In the genomic region with DNA sequence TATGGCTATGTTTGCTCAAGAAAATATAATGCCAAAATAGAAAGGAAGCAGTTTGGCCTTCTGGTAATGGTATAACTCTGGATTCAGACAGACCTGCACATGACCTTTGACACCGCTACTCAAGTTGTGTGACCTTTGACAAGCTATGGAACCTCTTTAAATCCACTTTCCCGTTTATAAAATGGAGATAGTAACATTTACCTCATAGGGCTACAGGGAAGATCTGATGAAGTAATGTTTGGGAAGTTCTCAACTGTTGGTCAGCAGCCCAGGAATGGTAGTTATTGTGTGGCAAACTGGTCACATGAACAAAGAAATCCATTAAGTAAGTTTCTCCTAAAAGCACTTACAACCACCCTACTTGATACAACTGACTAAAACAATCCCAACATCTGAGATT, we compare ENCODE assay signal across 13 cellular contexts.
DNase-seq lines count a peak whose midpoint lies in the region; ATAC-seq and TF ChIP-seq lines count a peak whose summit lies in the region.
"Had no signal": no experiment of that assay in that cellular context is flagged by ENCODE, and none has a peak within 500 bp of the region (broad histone marks: within the 10 kb centered on the region; RNA-seq: fewer than 3 reads in every experiment).

No MANE protein-coding gene starts in this region.

- no peaks in the 10 kb centered on the region for H3K36me3 ChIP-seq in colonic mucosa
- H3K36me3 ChIP-seq in right lobe of liver, result no peaks in the 10 kb centered on the region
- H3K36me3 ChIP-seq in subcutaneous abdominal adipose tissue (ENCODE audit: control insufficient read depth in 5 of 5, insufficient read depth in 5 of 5, low read length in 5 of 5), result no peaks in the 10 kb centered on the region
- H3K36me3 ChIP-seq: SJCRH30 had no signal

- CTCF ChIA-PET in activated naive CD4-positive, alpha-beta T cell treated with anti-CD3 and anti-CD28 coated beads for 36 hours (lab: Charles Lee), result interaction anchor here (0.6 to 1.0 kb wide), 2 partner anchors 59 to 203 kb away, joined by 3 to 4 read pairs; no protein-coding TSS in a partner anchor

- H3K4me3 ChIP-seq in colonic mucosa (no peak overlapping the region), right lobe of liver (peak overlapping the region in 1 of 3 donors; percentile 6), subcutaneous abdominal adipose tissue (ENCODE audit: low read depth in 1 of 5, low read length in 5 of 5) (no peak overlapping the region)
- H3K4me3 ChIP-seq: SJCRH30 had no signal

- intact Hi-C loops in colonic mucosa (cut with DNase I) (no loop called here), right lobe of liver (cut with DNase I) (no loop called here)
- intact Hi-C loops in activated naive CD4-positive, alpha-beta T cell treated with anti-CD3 and anti-CD28 coated beads for 36 hours (cut with micrococcal nuclease), result loop anchor here (5.0 kb wide), 1 partner anchor 1957 kb away; no protein-coding TSS in a partner anchor

- peak overlapping the region; percentile 60 for H3K27ac ChIP-seq in colonic mucosa
- peak overlapping the region; percentile 64 to 93 (median 76) for H3K27ac ChIP-seq in right lobe of liver
- H3K27ac ChIP-seq in subcutaneous abdominal adipose tissue (ENCODE audit: low read depth, low read length), result peak overlapping the region; percentile 91
- H3K27ac ChIP-seq: SJCRH30 had no signal

- H3K9me3 Mint-ChIP-seq in activated naive CD4-positive, alpha-beta T cell treated with anti-CD3 and anti-CD28 coated beads for 36 hours, result no peaks in the 10 kb centered on the region

- WGBS in right lobe of liver (ENCODE audit: insufficient coverage, low coverage, low lambda C conversion rate, missing lambda C conversion rate), result 23% methylated on average over 2 of the region's 2 CpGs

- H3K27me3 Mint-ChIP-seq in activated naive CD4-positive, alpha-beta T cell treated with anti-CD3 and anti-CD28 coated beads for 36 hours (ENCODE audit: low read depth), result no peaks in the 10 kb centered on the region

- no peaks in the 10 kb centered on the region for H3K36me3 Mint-ChIP-seq in activated naive CD4-positive, alpha-beta T cell treated with anti-CD3 and anti-CD28 coated beads for 36 hours (ENCODE audit: low read depth)

- ATAC-seq in right lobe of liver (peak; percentile 64 to 82 (median 70)), HG03175 (IDR thresholded peaks at IDR 0.05; ENCODE audit: unreplicated experiment) (no peak)
- ATAC-seq: stimulated activated naive CD8-positive, alpha-beta T cell treated with anti-CD3 and anti-CD28 coated beads, Interleukin-15, Interleukin-2, amounts not matched to agents 100 U/mL and 50 U/mL, for 24 hours had no signal

- H3K4me1 ChIP-seq in colonic mucosa, result no peaks in the 10 kb centered on the region
- peaks cover 0 to 68% (median 24%) of the 10 kb centered on the region in 4 donors for H3K4me1 ChIP-seq in right lobe of liver
- peaks cover 8 to 60% (median 40%) of the 10 kb centered on the region in 5 donors for H3K4me1 ChIP-seq in subcutaneous abdominal adipose tissue (ENCODE audit: control insufficient read depth in 5 of 5, insufficient read depth in 5 of 5, low read length in 5 of 5)

- no peaks in the 10 kb centered on the region for H3K27me3 ChIP-seq in colonic mucosa
- H3K27me3 ChIP-seq in right lobe of liver, result no peaks in the 10 kb centered on the region
- H3K27me3 ChIP-seq in subcutaneous abdominal adipose tissue (ENCODE audit: control insufficient read depth in 5 of 5, insufficient read depth in 4 of 5, low read length in 5 of 5), result no peaks in the 10 kb centered on the region
- H3K27me3 ChIP-seq: SJCRH30 had no signal

- H3K9ac ChIP-seq in colonic mucosa (ENCODE audit: low read depth in 2 of 2, low read length in 2 of 2) (no peak overlapping the region), subcutaneous abdominal adipose tissue (ENCODE audit: low read length in 5 of 5) (peak overlapping the region in 3 of 5 donors; percentile 42 to 78 (median 65))

- H3K27ac Mint-ChIP-seq in activated naive CD4-positive, alpha-beta T cell treated with anti-CD3 and anti-CD28 coated beads for 36 hours, result no peak overlapping the region
- H3K27ac Mint-ChIP-seq: endodermal cell had no signal

- H3K9me3 ChIP-seq in colonic mucosa (no peaks in the 10 kb centered on the region), right lobe of liver (no peaks in the 10 kb centered on the region), subcutaneous abdominal adipose tissue (ENCODE audit: control insufficient read depth in 5 of 5, low read length in 5 of 5) (no peaks in the 10 kb centered on the region)

- H3K4me1 Mint-ChIP-seq in activated naive CD4-positive, alpha-beta T cell treated with anti-CD3 and anti-CD28 coated beads for 36 hours (ENCODE audit: low read depth), result peaks cover 18% of the 10 kb centered on the region
- H3K4me1 Mint-ChIP-seq: endodermal cell had no signal

- DNase-seq in HCEC 1CT, result peak; percentile 63
- no peak for DNase-seq in colonic mucosa
- DNase-seq in right lobe of liver, result peak in 1 of 3 donors; percentile 65
- DNase-seq in activated naive CD4-positive, alpha-beta T cell treated with anti-CD3 and anti-CD28 coated beads for 36 hours, result no peak
- no peak for DNase-seq in NCI-H524 (lab: John Stamatoyannopoulos, UW)
- no peak for DNase-seq in erythroblast (lab: John Stamatoyannopoulos, UW)
- DNase-seq: activated CD4-positive, alpha-beta T cell treated with anti-CD3 and anti-CD28 coated beads for 1 hour; endodermal cell; NCI-H2171; SJCRH30; stimulated activated naive CD8-positive, alpha-beta T cell treated with anti-CD3 and anti-CD28 coated beads, Interleukin-15, Interleukin-2, amounts not matched to agents 100 U/mL and 50 U/mL, for 24 hours had no signal

- no peak overlapping the region for H3K4me3 Mint-ChIP-seq in activated naive CD4-positive, alpha-beta T cell treated with anti-CD3 and anti-CD28 coated beads for 36 hours
- H3K4me3 Mint-ChIP-seq: endodermal cell had no signal

- TF ChIP-seq POLR2A in right lobe of liver (IDR thresholded peaks at IDR 0.05) (no peak), erythroblast (IDR thresholded peaks at IDR 0.05; ENCODE audit: low read length) (no peak)

- no peak for TF ChIP-seq CTCF in colonic mucosa (IDR thresholded peaks at IDR 0.05)
- no peak for TF ChIP-seq CTCF in right lobe of liver (IDR thresholded peaks at IDR 0.05)

Comparison
In these comparisons a context has a peak if more than half of its experiments do, and no peak if none do; other contexts are left out.
1. H3K9ac ChIP-seq: peak in subcutaneous abdominal adipose tissue (3 of 5); none in colonic mucosa (0 of 2).
2. Peak in every context shown above with its lines, with median percentiles within 50 percentile points of each other: H3K27ac ChIP-seq.